ENCODE assay signal across 21 cellular contexts in the genomic region with DNA sequence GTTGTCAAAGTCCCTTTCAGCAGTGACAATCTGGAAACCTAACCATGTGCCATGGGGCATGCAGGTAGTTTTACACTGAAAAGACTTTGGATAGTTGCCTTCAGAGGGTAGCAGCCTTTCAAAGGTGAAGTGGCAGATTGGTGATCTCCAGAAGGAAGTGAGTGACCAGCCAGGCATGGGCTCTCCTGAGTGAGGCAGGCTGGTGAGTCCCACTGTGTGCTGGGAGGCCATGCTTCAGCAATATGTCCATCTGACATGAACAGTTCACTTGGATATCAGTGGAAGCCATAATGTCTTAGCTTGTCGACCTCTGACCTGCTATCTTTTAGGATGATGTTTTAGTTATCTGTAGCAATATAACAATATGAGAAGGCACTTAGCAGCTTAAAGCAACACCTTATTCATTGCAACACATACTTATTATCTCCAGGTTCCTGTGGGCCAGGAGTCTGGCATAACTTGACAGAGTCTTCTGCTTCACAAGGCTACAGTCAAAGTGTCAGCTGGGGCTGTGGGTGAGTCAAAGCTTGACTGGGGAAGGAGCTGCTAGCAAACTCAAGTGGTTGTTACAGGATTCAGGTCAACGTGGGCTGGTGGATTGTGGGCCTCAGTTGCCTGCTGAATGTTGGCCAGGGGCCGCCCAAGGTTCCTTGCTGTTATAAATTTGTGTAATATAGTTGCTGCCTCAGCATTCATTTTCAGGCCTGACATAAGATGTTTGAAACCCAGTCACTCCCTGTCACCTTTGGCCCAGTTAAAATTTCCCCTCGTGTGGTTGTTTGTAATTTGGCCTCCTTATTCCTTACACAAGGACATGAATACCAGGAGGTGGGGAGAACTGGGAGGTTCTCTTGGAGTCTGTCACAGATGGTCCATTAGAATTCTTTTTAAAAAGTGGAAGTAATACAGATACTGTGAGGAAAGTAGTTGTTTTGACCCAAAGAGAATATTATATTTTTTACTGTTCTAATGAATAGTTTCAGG.
DNase-seq lines count a peak whose midpoint lies in the region; ATAC-seq, FAIRE-seq and TF ChIP-seq lines count a peak whose summit lies in the region.
"Had no signal": no experiment of that assay in that cellular context is flagged by ENCODE, and none has a peak within 500 bp of the region (broad histone marks: within the 10 kb centered on the region; RNA-seq: fewer than 3 reads in every experiment).

No MANE protein-coding gene starts in this region.

- no peak overlapping the region for H3K18ac ChIP-seq in mesendoderm (ENCODE audit: low read length)

- no peaks in the 10 kb centered on the region for H3K27me3 Mint-ChIP-seq in type B pancreatic cell
- H3K27me3 Mint-ChIP-seq: activated naive CD8-positive, alpha-beta T cell treated with anti-CD3 and anti-CD28 coated beads for 36 hours; activated T-cell treated with anti-CD3 and anti-CD28 coated beads, Interleukin-2, amount 50 U/mL, for 24 hours; CD8-positive, alpha-beta memory T cell had no signal

- no peak overlapping the region for H3K9ac ChIP-seq in GM12878 (ENCODE audit: control insufficient read depth, insufficient read depth, low read length)
- no peak overlapping the region for H3K9ac ChIP-seq in mesendoderm (ENCODE audit: low read length)

- no peak overlapping the region for H3K4ac ChIP-seq in mesendoderm (ENCODE audit: low read depth, low read length)

- peak overlapping the region; percentile 51 for H3K27ac Mint-ChIP-seq in type B pancreatic cell
- H3K27ac Mint-ChIP-seq: activated naive CD8-positive, alpha-beta T cell treated with anti-CD3 and anti-CD28 coated beads for 36 hours; activated T-cell treated with anti-CD3 and anti-CD28 coated beads, Interleukin-2, amount 50 U/mL, for 24 hours had no signal

- in situ Hi-C loops in GM12878 (cut with MboI) (no loop called here), brain microvascular endothelial cell (cut with HindIII; ENCODE audit: low pct_ligation_motif_present, low sequenced_read_pairs) (no loop called here)

- no peaks in the 10 kb centered on the region for H3K27me3 ChIP-seq in cardiac muscle cell
- no peaks in the 10 kb centered on the region for H3K27me3 ChIP-seq in right cardiac atrium (ENCODE audit: control insufficient read depth, insufficient read depth)
- H3K27me3 ChIP-seq in GM12878 (replicated peaks in 1 of 2; ENCODE audit: control insufficient read depth in 2 of 2, insufficient read depth in 2 of 2, low read length in 1 of 2) = no peaks in the 10 kb centered on the region
- no peaks in the 10 kb centered on the region for H3K27me3 ChIP-seq in mesendoderm (ENCODE audit: insufficient read depth, low read length, poor library complexity)
- no peaks in the 10 kb centered on the region for H3K27me3 ChIP-seq in brain microvascular endothelial cell (replicated peaks)
- H3K27me3 ChIP-seq: stomach had no signal

- H3K36me3 Mint-ChIP-seq in type B pancreatic cell = no peaks in the 10 kb centered on the region
- H3K36me3 Mint-ChIP-seq: activated naive CD8-positive, alpha-beta T cell treated with anti-CD3 and anti-CD28 coated beads for 36 hours had no signal

- WGBS in right cardiac atrium = 59% methylated on average over 4 of the region's 4 CpGs
- WGBS in GM12878 (ENCODE audit: insufficient coverage, insufficient replicate concordance, low lambda C conversion rate, missing lambda C conversion rate) = 23% methylated on average over 4 of the region's 4 CpGs
- no CpG with 5 or more reads among the region's 4 CpGs for WGBS in mesendoderm (ENCODE audit: extremely low coverage, insufficient coverage, low lambda C conversion rate)

- BruUV-seq in GM12878 (replicated peaks; lab: Mats Ljungman, UMichigan) = no TSS peak

- ATAC-seq in right cardiac atrium (no peak), GM12878 (peak; percentile 63)
- ATAC-seq: left cardiac atrium had no signal

- TF ChIP-seq EP300 in GM12878 (IDR thresholded peaks at IDR 0.05; ENCODE audit: borderline replicate concordance in 1 of 2, control insufficient read depth in 1 of 2, low read depth in 2 of 2, low read length in 2 of 2) = no peak

- peak overlapping the region; percentile 31 for H3K27ac ChIP-seq in cardiac muscle cell
- no peak overlapping the region for H3K27ac ChIP-seq in right cardiac atrium (ENCODE audit: low read length)
- H3K27ac ChIP-seq in GM12878 (ENCODE audit: control insufficient read depth, insufficient read depth) = no peak overlapping the region
- H3K27ac ChIP-seq in mesendoderm (ENCODE audit: low read depth, low read length) = no peak overlapping the region
- no peak overlapping the region for H3K27ac ChIP-seq in brain microvascular endothelial cell
- H3K27ac ChIP-seq: PC-9, stomach had no signal

- POLR2A ChIA-PET in GM12878 (lab: Charles Lee) = no interaction called here

- H2AFZ ChIP-seq in GM12878 (ENCODE audit: control insufficient read depth, low read depth, low read length) = no peak overlapping the region
- H2AFZ ChIP-seq: PC-9 had no signal

- H3K56ac ChIP-seq in mesendoderm (ENCODE audit: low read length) = no peak overlapping the region

- H2BK5ac ChIP-seq in mesendoderm (ENCODE audit: low read length) = no peak overlapping the region

- H4K20me1 ChIP-seq in GM12878 (ENCODE audit: control insufficient read depth, insufficient read depth) = no peaks in the 10 kb centered on the region

- peaks cover 22% of the 10 kb centered on the region for H3K4me1 Mint-ChIP-seq in type B pancreatic cell (ENCODE audit: unreplicated experiment)

- TF ChIP-seq CTCF in cardiac muscle cell (IDR thresholded peaks at IDR 0.05; ENCODE audit: low read depth, low read length) (no peak), GM12878 (IDR thresholded peaks at IDR 0.05 in 2 of 3, conservative IDR thresholded peaks at IDR 0.05 in 1 of 3; ENCODE audit: control insufficient read depth in 2 of 3, extremely low read depth in 1 of 3, insufficient read depth in 1 of 3, low read depth in 3 of 3, low read length in 3 of 3) (no peak), type B pancreatic cell (conservative IDR thresholded peaks at IDR 0.05) (no peak), brain microvascular endothelial cell (IDR thresholded peaks at IDR 0.05; ENCODE audit: low read depth, low read length, missing control alignments) (no peak)

- H3K4me1 ChIP-seq in cardiac muscle cell (ENCODE audit: low read depth) (peaks cover 17% of the 10 kb centered on the region), right cardiac atrium (ENCODE audit: control insufficient read depth, insufficient read depth, low read length) (peaks cover 3% of the 10 kb centered on the region), GM12878 (ENCODE audit: control insufficient read depth, insufficient read depth, low read length) (no peaks in the 10 kb centered on the region), mesendoderm (ENCODE audit: control insufficient read depth, low read depth, low read length) (peaks cover 5% of the 10 kb centered on the region)

- no peaks in the 10 kb centered on the region for H3K9me3 Mint-ChIP-seq in type B pancreatic cell
- H3K9me3 Mint-ChIP-seq: activated naive CD8-positive, alpha-beta T cell treated with anti-CD3 and anti-CD28 coated beads for 36 hours; activated T-cell treated with anti-CD3 and anti-CD28 coated beads, Interleukin-2, amount 50 U/mL, for 24 hours; CD8-positive, alpha-beta memory T cell had no signal

- SMC1A ChIA-PET in GM12878 (lab: Charles Lee; ENCODE audit: uncharacterized antibody, unreplicated experiment) = interaction anchor here (0.9 to 1.1 kb wide), 2 partner anchors 10 to 11 kb away, joined by 3 to 4 read pairs; no protein-coding TSS in a partner anchor

- no peak overlapping the region for H3K23ac ChIP-seq in mesendoderm (ENCODE audit: low read length)

- H3K79me1 ChIP-seq in mesendoderm (ENCODE audit: low read length) = peaks cover 10% of the 10 kb centered on the region

- no peak for TF ChIP-seq POLR2A in GM12878 (IDR thresholded peaks at IDR 0.05; ENCODE audit: low read depth, low read length)

- H3K4me3 Mint-ChIP-seq in type B pancreatic cell = no peak overlapping the region
- H3K4me3 Mint-ChIP-seq: activated naive CD8-positive, alpha-beta T cell treated with anti-CD3 and anti-CD28 coated beads for 36 hours; activated T-cell treated with anti-CD3 and anti-CD28 coated beads, Interleukin-2, amount 50 U/mL, for 24 hours; CD8-positive, alpha-beta memory T cell had no signal

- H2BK120ac ChIP-seq in mesendoderm (ENCODE audit: low read depth, low read length) = no peak overlapping the region

- TF ChIP-seq RAD21 in GM12878 (IDR thresholded peaks at IDR 0.05; ENCODE audit: insufficient read depth, low read depth, low read length) = no peak

- intact Hi-C loops in right cardiac atrium (cut with DNase I) = no loop called here
- intact Hi-C loops in GM12878 (cut with micrococcal nuclease; ENCODE audit: unreplicated experiment) = no loop called here

- no peak overlapping the region for H3K4me3 ChIP-seq in cardiac muscle cell
- H3K4me3 ChIP-seq in right cardiac atrium (ENCODE audit: low read length) = no peak overlapping the region
- no peak overlapping the region for H3K4me3 ChIP-seq in GM12878
- H3K4me3 ChIP-seq in mesendoderm (ENCODE audit: low read length) = no peak overlapping the region
- H3K4me3 ChIP-seq in brain microvascular endothelial cell (ENCODE audit: low read depth, low read length) = no peak overlapping the region
- H3K4me3 ChIP-seq: PC-9, stomach had no signal

- H2BK15ac ChIP-seq in mesendoderm (replicated peaks; ENCODE audit: low read depth) = no peak overlapping the region

- H4K8ac ChIP-seq in mesendoderm (ENCODE audit: low read depth, low read length) = no peak overlapping the region

- H3K79me2 ChIP-seq in GM12878 (ENCODE audit: control insufficient read depth, insufficient read depth, low read length) = no peaks in the 10 kb centered on the region
- peaks cover 13% of the 10 kb centered on the region for H3K79me2 ChIP-seq in mesendoderm (ENCODE audit: control insufficient read depth, insufficient read depth, low read length)

- RAD21 ChIA-PET in GM12878 (lab: Charles Lee; ENCODE audit: unreplicated experiment) = no interaction called here

- FAIRE-seq in GM12878 (lab: Jason Lieb, UNC) = no peak

- DNase-seq in cardiac muscle cell (ENCODE audit: low read depth in 1 of 2, low spot score in 1 of 2) (peak in 1 of 2 donors; percentile 35), right cardiac atrium (no peak), GM12878 (ENCODE audit: low read depth, low spot score) (no peak), myocyte (ENCODE audit: low read depth) (peak; percentile 34), type B pancreatic cell (ENCODE audit: extremely low spot score, unreplicated experiment) (no peak), mesendoderm (no peak), brain microvascular endothelial cell (no peak), SW480 (ENCODE audit: low spot score) (no peak)
- DNase-seq: activated naive CD8-positive, alpha-beta T cell treated with anti-CD3 and anti-CD28 coated beads for 36 hours; activated T-cell treated with anti-CD3 and anti-CD28 coated beads, Interleukin-2, amount 50 U/mL, for 24 hours; caudate nucleus; CD8-positive, alpha-beta memory T cell; effector memory CD4-positive, alpha-beta T cell; foreskin melanocyte; left cardiac atrium; NCI-H1105 treated with DMSO at 0.1 percent for 48 hours; NCI-H2171; NCI-H774; PC-9; stomach; T-helper 9 cell had no signal

- H3K36me3 ChIP-seq in cardiac muscle cell (no peaks in the 10 kb centered on the region), GM12878 (ENCODE audit: control insufficient read depth in 2 of 2, insufficient read depth in 2 of 2, low read length in 1 of 2) (no peaks in the 10 kb centered on the region), mesendoderm (ENCODE audit: control insufficient read depth, insufficient read depth, low read length) (no peaks in the 10 kb centered on the region), brain microvascular endothelial cell (replicated peaks) (no peaks in the 10 kb centered on the region)
- H3K36me3 ChIP-seq: stomach had no signal

- H4K5ac ChIP-seq in mesendoderm (ENCODE audit: low read length) = no peak overlapping the region

- H2AK5ac ChIP-seq in mesendoderm (ENCODE audit: low read length) = no peak overlapping the region

- H3K4me2 ChIP-seq in GM12878 (ENCODE audit: control insufficient read depth, insufficient read depth) = no peak overlapping the region
- H3K4me2 ChIP-seq in mesendoderm (ENCODE audit: low read length) = no peak overlapping the region
- H3K4me2 ChIP-seq: PC-9 had no signal

- CTCF ChIA-PET in GM12878 (lab: Yijun Ruan, JAX) = interaction anchor here (0.6 kb wide), 1 partner anchor 80 kb away, joined by 3 read pairs; no protein-coding TSS in a partner anchor

- H3K9me3 ChIP-seq in cardiac muscle cell (ENCODE audit: low read depth) (no peaks in the 10 kb centered on the region), right cardiac atrium (ENCODE audit: control insufficient read depth, low read length) (no peaks in the 10 kb centered on the region), GM12878 (replicated peaks; ENCODE audit: control insufficient read depth, insufficient read depth, low read length) (no peaks in the 10 kb centered on the region; the same call in 2 of the 3 replicates)
- H3K9me3 ChIP-seq: stomach had no signal
